Comparison of ENCODE assay signal across 18 cellular contexts in genomic region chr16:53058441-53058840, GRCh38. TPM values are rescaled to one million over a fixed set of nuclear protein-coding genes. Genes with fewer than 3 reads are reported as not detected.
A peak's percentile ranks its signal among the peaks of the same experiment; 100 is the strongest.
DNase-seq lines count a peak whose midpoint lies in the region; ATAC-seq, FAIRE-seq and TF ChIP-seq lines count a peak whose summit lies in the region.
"Had no signal": no experiment of that assay in that cellular context is flagged by ENCODE, and none has a peak within 500 bp of the region (broad histone marks: within the 10 kb centered on the region; RNA-seq: fewer than 3 reads in every experiment).

No MANE protein-coding gene starts in this region.

- ATAC-seq in GM12878 = peak; percentile 0; the same call in 1 of the 3 replicates
- ATAC-seq: left colon had no signal

- in situ Hi-C loops in GM12878 (cut with MboI) = loop anchor here (5.0 kb wide), 1 partner anchor 459 kb away; no protein-coding TSS in a partner anchor

- H3K4me1 ChIP-seq in left ventricle myocardium inferior = peaks cover 76% of the 10 kb centered on the region
- peaks cover 39% of the 10 kb centered on the region for H3K4me1 ChIP-seq in GM12878 (ENCODE audit: control insufficient read depth, insufficient read depth, low read length)
- peaks cover 9% of the 10 kb centered on the region for H3K4me1 ChIP-seq in thymus (ENCODE audit: control insufficient read depth, insufficient read depth, low read length)
- H3K4me1 ChIP-seq: uterus had no signal

- TF ChIP-seq CTCF in left ventricle myocardium inferior (IDR thresholded peaks at IDR 0.05; ENCODE audit: borderline replicate concordance) = no peak
- no peak for TF ChIP-seq CTCF in GM12878 (IDR thresholded peaks at IDR 0.05 in 2 of 3, conservative IDR thresholded peaks at IDR 0.05 in 1 of 3; ENCODE audit: control insufficient read depth in 2 of 3, extremely low read depth in 1 of 3, insufficient read depth in 1 of 3, low read depth in 3 of 3, low read length in 3 of 3)

- WGBS in GM12878 (ENCODE audit: insufficient coverage, insufficient replicate concordance, low lambda C conversion rate, missing lambda C conversion rate) = 98% methylated on average over 5 of the region's 5 CpGs
- WGBS in thymus = 97% methylated on average over 5 of the region's 5 CpGs

- peak overlapping the region; percentile 93 for H3K4me2 ChIP-seq in GM12878 (ENCODE audit: control insufficient read depth, insufficient read depth)

- POLR2A ChIA-PET in GM12878 (lab: Charles Lee) = interaction anchor here (0.6 to 12.5 kb wide), 10 partner anchors 12 to 159 kb away, joined by 3 to 142 read pairs (median 4); no protein-coding TSS in a partner anchor

- FAIRE-seq in GM12878 (lab: Jason Lieb, UNC) = no peak

- intact Hi-C loops in left ventricle myocardium inferior (cut with micrococcal nuclease) = loop anchor here (5.0 to 10.0 kb wide), 2 partner anchors 39 to 106 kb away; no protein-coding TSS in a partner anchor
- intact Hi-C loops in cardiac septum (cut with DNase I) = loop anchor here (5.0 kb wide), 1 partner anchor 224 kb away; no protein-coding TSS in a partner anchor
- intact Hi-C loops in GM12878 (cut with micrococcal nuclease; ENCODE audit: unreplicated experiment) = loop anchor here (5.0 to 10.0 kb wide), 2 partner anchors 54 to 226 kb away; no protein-coding TSS in a partner anchor

- SMC1A ChIA-PET in GM12878 (lab: Charles Lee; ENCODE audit: uncharacterized antibody, unreplicated experiment) = interaction anchor here (0.8 to 19.1 kb wide), 16 partner anchors 9 to 445 kb away, joined by 3 to 270 read pairs (median 10); no protein-coding TSS in a partner anchor

- RAD21 ChIA-PET in GM12878 (lab: Charles Lee; ENCODE audit: unreplicated experiment) = interaction anchor here (0.6 to 9.9 kb wide), 14 partner anchors 8 to 461 kb away, joined by 3 to 107 read pairs (median 10); no protein-coding TSS in a partner anchor

- peaks cover 70% of the 10 kb centered on the region for H3K79me2 ChIP-seq in GM12878 (ENCODE audit: control insufficient read depth, insufficient read depth, low read length)

- no peak for TF ChIP-seq EP300 in GM12878 (IDR thresholded peaks at IDR 0.05; ENCODE audit: borderline replicate concordance in 1 of 2, control insufficient read depth in 1 of 2, low read depth in 2 of 2, low read length in 2 of 2)

- H3K27ac ChIP-seq in left ventricle myocardium inferior (replicated peaks) (peak overlapping the region; percentile 11), GM12878 (ENCODE audit: control insufficient read depth, insufficient read depth) (peak overlapping the region; percentile 69), thymus (ENCODE audit: low read depth) (peak overlapping the region; percentile 42)
- H3K27ac ChIP-seq: brain microvascular endothelial cell, uterus had no signal

- BruUV-seq in GM12878 (replicated peaks; lab: Mats Ljungman, UMichigan) = no TSS peak

- CTCF ChIA-PET in GM12878 (lab: Yijun Ruan, JAX) = interaction anchor here (0.6 to 4.9 kb wide), 15 partner anchors 31 to 158 kb away, joined by 3 to 70 read pairs (median 4); no protein-coding TSS in a partner anchor

- H2AFZ ChIP-seq in GM12878 (ENCODE audit: control insufficient read depth, low read depth, low read length) = no peak overlapping the region; the same call in 1 of the 2 replicates

- H3K4me3 ChIP-seq in left ventricle myocardium inferior (no peak overlapping the region), GM12878 (peak overlapping the region; percentile 35; the same call in 1 of the 2 replicates), thymus (ENCODE audit: low read length) (no peak overlapping the region)
- H3K4me3 ChIP-seq: spleen, uterus had no signal

- no peaks in the 10 kb centered on the region for H4K20me1 ChIP-seq in GM12878 (ENCODE audit: control insufficient read depth, insufficient read depth)

- DNase-seq in left ventricle myocardium inferior (no peak), cardiac septum (ENCODE audit: low spot score) (no peak), GM12878 (ENCODE audit: low read depth, low spot score) (no peak), mesenteric fat pad (ENCODE audit: low spot score) (peak; percentile 45), mucosa of gallbladder (ENCODE audit: low spot score) (no peak), RPMI8226 (no peak), NCI-H774 (lab: John Stamatoyannopoulos, UW) (no peak)
- DNase-seq: activated CD4-positive, alpha-beta T cell treated with anti-CD3 and anti-CD28 coated beads, Interleukin-2, amount 10 ng/mL, durations not matched to agents 24 days and 14 days; activated naive CD4-positive, alpha-beta T cell treated with anti-CD3 and anti-CD28 coated beads, Interleukin-2, amount 50 U/mL, for 16 hours; brain microvascular endothelial cell; Karpas-422; NCI-H1417 treated with DMSO at 0.1 percent for 48 hours; spleen; stimulated activated naive CD4-positive, alpha-beta T cell; T1000; uterus had no signal

- H3K9me3 ChIP-seq in left ventricle myocardium inferior (replicated peaks) = no peaks in the 10 kb centered on the region
- no peaks in the 10 kb centered on the region for H3K9me3 ChIP-seq in GM12878 (replicated peaks; ENCODE audit: control insufficient read depth, insufficient read depth, low read length)
- no peaks in the 10 kb centered on the region for H3K9me3 ChIP-seq in thymus (ENCODE audit: control insufficient read depth)
- H3K9me3 ChIP-seq: spleen, uterus had no signal

- H3K9ac ChIP-seq in GM12878 (ENCODE audit: control insufficient read depth, insufficient read depth, low read length) = no peak overlapping the region

- no peak for TF ChIP-seq POLR2A in GM12878 (IDR thresholded peaks at IDR 0.05; ENCODE audit: low read depth, low read length)

- no peak for TF ChIP-seq RAD21 in GM12878 (IDR thresholded peaks at IDR 0.05; ENCODE audit: insufficient read depth, low read depth, low read length)

- no peaks in the 10 kb centered on the region for H3K36me3 ChIP-seq in left ventricle myocardium inferior
- peaks cover 0 to 6% of the 10 kb centered on the region in 2 experiments; a peak in 1 of 4 replicates for H3K36me3 ChIP-seq in GM12878 (ENCODE audit: control insufficient read depth in 2 of 2, insufficient read depth in 2 of 2, low read length in 1 of 2)
- H3K36me3 ChIP-seq in thymus (ENCODE audit: control insufficient read depth, insufficient read depth) = no peaks in the 10 kb centered on the region
- H3K36me3 ChIP-seq: brain microvascular endothelial cell, spleen, uterus had no signal

- no peaks in the 10 kb centered on the region for H3K27me3 ChIP-seq in left ventricle myocardium inferior (ENCODE audit: low read depth)
- H3K27me3 ChIP-seq in GM12878 (replicated peaks in 1 of 2; ENCODE audit: control insufficient read depth in 2 of 2, insufficient read depth in 2 of 2, low read length in 1 of 2) = no peaks in the 10 kb centered on the region
- H3K27me3 ChIP-seq in thymus (ENCODE audit: control insufficient read depth, insufficient read depth) = no peaks in the 10 kb centered on the region
- H3K27me3 ChIP-seq: brain microvascular endothelial cell, spleen, uterus had no signal

RNA-seq across cellular contexts. Expression of gene CHD9, which starts 3.6 kb away (rescaled TPM):
- total RNA-seq in left ventricle myocardium inferior (38.9 TPM), cardiac septum (64.6 TPM), GM12878 (2014; rRNA removed) (33.1 and 35.3 TPM in 2 replicates), GM12878 (2014; rRNA removed; fragmentation: Illumina TruSeq; extraction: Trizol) (57.6 and 59.6 TPM in 2 replicates), GM12878 (2021) (41.6 and 50.3 TPM in 2 replicates), mesenteric fat pad (100 TPM), mucosa of gallbladder (71.4 TPM)
- 479 and 542 TPM in 2 replicates for total RNA-seq in GM12878 (2013; cell fraction: nucleolus; rRNA removed)
- 21.4 TPM for polyA plus RNA-seq in GM12878 (2011; ENCODE audit: low read depth)
- polyA plus RNA-seq in GM12878 (2011; rRNA removed) (51.0 and 71.7 TPM in 2 replicates), GM12878 (2014; fragmentation: Illumina TruSeq; extraction: Trizol) (37.4 and 51.2 TPM in 2 replicates), GM12878 (2014; fragmentation: Nextera tagmentation; extraction: Ambion mirVana) (10 to 100 TPM; 70.5 to 95.7 TPM), GM12878 (2014; rRNA removed) (23.6 and 29.2 TPM in 2 replicates), GM12878 (2016; fragmentation: Nextera tagmentation; extraction: Ambion mirVana) (10 to 100 TPM; 66.1 to 72.1 TPM), thymus (15.3 TPM)
- polyA plus RNA-seq in GM12878 (2011; cell fraction: cytosol; rRNA removed) = 13.6 and 29.4 TPM in 2 replicates
- polyA plus RNA-seq in GM12878 (2011; cell fraction: nucleus; rRNA removed) = 34.9 and 45.9 TPM in 2 replicates
- polyA plus RNA-seq in GM12878 (2012) = 18.7 and 27.0 TPM in 2 replicates
- 129 and 207 TPM in 2 replicates for polyA minus RNA-seq in GM12878 (2011; rRNA and poly(A)+ RNA removed)
- 19.8 and 19.9 TPM in 2 replicates for polyA minus RNA-seq in GM12878 (2011; cell fraction: cytosol; rRNA and poly(A)+ RNA removed)
- 95.9 and 118 TPM in 2 replicates for polyA minus RNA-seq in GM12878 (2011; cell fraction: nucleus; rRNA and poly(A)+ RNA removed)

RNA-seq across cellular contexts. Expression of gene CHD9NB, which starts 5.7 kb away (rescaled TPM):
- 0.77 TPM for total RNA-seq in left ventricle myocardium inferior
- total RNA-seq in cardiac septum = 1.0 TPM
- total RNA-seq in GM12878 (2013; cell fraction: nucleolus; rRNA removed) = 1.0 and 1.5 TPM in 2 replicates
- total RNA-seq in GM12878 (2014; rRNA removed) = 0.51 and 0.82 TPM in 2 replicates
- 0.60 and 1.0 TPM in 2 replicates for total RNA-seq in GM12878 (2014; rRNA removed; fragmentation: Illumina TruSeq; extraction: Trizol)
- total RNA-seq in GM12878 (2021) = 0.58 and 0.69 TPM in 2 replicates
- polyA plus RNA-seq in GM12878 (2011; ENCODE audit: low read depth) = 0.16 TPM
- polyA plus RNA-seq in GM12878 (2011; rRNA removed) = 0.76 TPM in 2 replicates
- 0.97 and 1.3 TPM in 2 replicates for polyA plus RNA-seq in GM12878 (2011; cell fraction: cytosol; rRNA removed)
- polyA plus RNA-seq in GM12878 (2011; cell fraction: nucleus; rRNA removed) = 0.93 and 1.3 TPM in 2 replicates
- polyA plus RNA-seq in GM12878 (2012) = 0.32 and 0.52 TPM in 2 replicates
- 0.44 and 0.94 TPM in 2 replicates for polyA plus RNA-seq in GM12878 (2014; fragmentation: Illumina TruSeq; extraction: Trizol)
- under 1 TPM; 0.14 to 0.22 TPM for polyA plus RNA-seq in GM12878 (2014; fragmentation: Nextera tagmentation; extraction: Ambion mirVana)
- polyA plus RNA-seq in GM12878 (2014; rRNA removed) = 0.56 and 0.63 TPM in 2 replicates
- 1 to 10 TPM; 1.3 to 1.6 TPM for polyA plus RNA-seq in GM12878 (2016; fragmentation: Nextera tagmentation; extraction: Ambion mirVana)
- 1.0 and 2.4 TPM in 2 replicates for polyA minus RNA-seq in GM12878 (2011; rRNA and poly(A)+ RNA removed)
- polyA minus RNA-seq in GM12878 (2011; cell fraction: cytosol; rRNA and poly(A)+ RNA removed) = 0.52 and 0.94 TPM in 2 replicates
- 0.60 and 1.7 TPM in 2 replicates for polyA minus RNA-seq in GM12878 (2011; cell fraction: nucleus; rRNA and poly(A)+ RNA removed)
- 0.48 TPM for total RNA-seq in mesenteric fat pad
- polyA plus RNA-seq in thymus = 0.84 TPM
- total RNA-seq in mucosa of gallbladder = 4.8 TPM

Comparison
In these comparisons a context has a peak if more than half of its experiments do, and no peak if none do; other contexts are left out.
1. H3K27ac ChIP-seq: peak in every context shown above with its lines; median percentile 69 in GM12878; 42 in thymus; 11 in left ventricle myocardium inferior.